In genomic region chr4:128812360-128812958, GRCh38 we compare ENCODE assay signal across 7 cellular contexts. TPM values are rescaled to one million over a fixed set of nuclear protein-coding genes. Genes with fewer than 3 reads are reported as not detected.
DNase-seq lines count a peak whose midpoint lies in the region; ATAC-seq, FAIRE-seq and TF ChIP-seq lines count a peak whose summit lies in the region.

No MANE protein-coding gene starts in this region.

- H3K4me1 ChIP-seq in DOHH2 (ENCODE audit: control insufficient read depth, low read length) (peaks cover 54% of the 10 kb centered on the region), mammary epithelial cell (ENCODE audit: insufficient read depth, low read length) (peaks cover 6% of the 10 kb centered on the region), kidney (ENCODE audit: control insufficient read depth in 1 of 2, insufficient read depth in 1 of 2, low read depth in 1 of 2, low read length in 2 of 2) (peaks cover 3 to 14% of the 10 kb centered on the region in 2 donors)

- FAIRE-seq in kidney (lab: Jason Lieb, UNC) = no peak

- H3K36me3 ChIP-seq in DOHH2 (ENCODE audit: control insufficient read depth, low read length) (peaks cover 39% of the 10 kb centered on the region), mammary epithelial cell (ENCODE audit: insufficient read depth, low read length) (no peaks in the 10 kb centered on the region), kidney (ENCODE audit: control insufficient read depth in 1 of 2, insufficient read depth in 2 of 2, low read length in 2 of 2) (no peaks in the 10 kb centered on the region)

- peak overlapping the region; percentile 95 for H2AFZ ChIP-seq in mammary epithelial cell (ENCODE audit: low read depth, low read length)

- H3F3A ChIP-seq in DOHH2 (ENCODE audit: control insufficient read depth, insufficient read depth) = peaks cover 20% of the 10 kb centered on the region

- POLR2A ChIA-PET in RWPE1 (lab: Yijun Ruan, JAX; ENCODE audit: low non-redundant PET) = interaction anchor here (0.5 kb wide), 1 partner anchor 22 kb away, joined by 3 read pairs; no protein-coding TSS in a partner anchor

- no peaks in the 10 kb centered on the region for H3K9me2 ChIP-seq in DOHH2 (replicated peaks; ENCODE audit: control insufficient read depth, low read length)

- ATAC-seq in GM19463 (IDR thresholded peaks at IDR 0.05; ENCODE audit: unreplicated experiment) = peak; percentile 0

- H4K20me1 ChIP-seq in DOHH2 (ENCODE audit: control insufficient read depth, insufficient read depth, low read depth, low read length) (peaks cover 12% of the 10 kb centered on the region), mammary epithelial cell (ENCODE audit: insufficient read depth, low read length) (no peaks in the 10 kb centered on the region)

- no peaks in the 10 kb centered on the region for H3K27me3 ChIP-seq in DOHH2 (ENCODE audit: control insufficient read depth, low read length)
- no peaks in the 10 kb centered on the region for H3K27me3 ChIP-seq in mammary epithelial cell (ENCODE audit: insufficient read depth, low read length)

- in situ Hi-C loops in mammary epithelial cell (cut with MboI; ENCODE audit: low sequenced_read_pairs in 2 of 2) = loop anchor here (25.0 kb wide), 2 partner anchors 350 to 625 kb away; no protein-coding TSS in a partner anchor

- BruUV-seq in mammary epithelial cell (replicated peaks; lab: Mats Ljungman, UMichigan) = TSS peak; percentile 35

- peak overlapping the region; percentile 73 for H3K9ac ChIP-seq in mammary epithelial cell (ENCODE audit: insufficient read depth, low read length)
- peak overlapping the region; percentile 85 to 86 for H3K9ac ChIP-seq in kidney (ENCODE audit: low read length in 2 of 2)

- TF ChIP-seq CTCF in DOHH2 (IDR thresholded peaks at IDR 0.05; ENCODE audit: low read depth, low read length, poor library complexity, severe bottlenecking) (peak; percentile 14), RWPE1 (conservative IDR thresholded peaks at IDR 0.05; ENCODE audit: low read depth) (no peak), mammary epithelial cell (conservative IDR thresholded peaks at IDR 0.05 in 1 of 2, IDR thresholded peaks at IDR 0.05 in 1 of 2; ENCODE audit: extremely low read depth in 1 of 2, insufficient read depth in 1 of 2, low read depth in 1 of 2, low read length in 2 of 2) (no peak), kidney (IDR thresholded peaks at IDR 0.05; ENCODE audit: borderline replicate concordance, extremely low read depth, insufficient read depth) (no peak)

- WGBS in mammary epithelial cell (ENCODE audit: low coverage, missing lambda C conversion rate) = 3% methylated on average over 22 of the region's 48 CpGs

- DNase-seq in HT-29 (ENCODE audit: low spot score) (peak; percentile 55), RWPE1 (ENCODE audit: low spot score) (peak; percentile 59), mammary epithelial cell (peak; percentile 63), kidney (peak; percentile 86)
- DNase-seq in stimulated activated CD4-positive, alpha-beta T cell treated with anti-CD3 and anti-CD28 coated beads, Interleukin-2, amount 100 ng/mL, for 48 hours = peak; percentile 25 to 44

- H3K4me2 ChIP-seq in DOHH2 (ENCODE audit: low read length) (peak overlapping the region; percentile 95), mammary epithelial cell (ENCODE audit: insufficient read depth, low read depth, low read length) (peak overlapping the region; percentile 84)

- H3K9me3 ChIP-seq in DOHH2 (ENCODE audit: control insufficient read depth, insufficient read depth, low read length) (no peaks in the 10 kb centered on the region), mammary epithelial cell (replicated peaks; ENCODE audit: insufficient read depth, low read length) (no peaks in the 10 kb centered on the region), kidney (ENCODE audit: control insufficient read depth in 1 of 2, low read length in 2 of 2) (no peaks in the 10 kb centered on the region)

- H3K79me2 ChIP-seq in DOHH2 (ENCODE audit: control insufficient read depth, low read length) (peaks cover 65% of the 10 kb centered on the region), mammary epithelial cell (ENCODE audit: insufficient read depth, low read length) (peaks cover 24% of the 10 kb centered on the region)

- CTCF ChIA-PET in RWPE1 (lab: Yijun Ruan, JAX) (interaction anchor here (0.5 to 0.9 kb wide), 3 partner anchors 10 to 358 kb away, joined by 3 to 5 read pairs (median 3); no protein-coding TSS in a partner anchor), mammary epithelial cell (lab: Charles Lee; ENCODE audit: low non-redundant PET) (interaction anchor here (0.6 to 0.8 kb wide), 3 partner anchors 11 to 358 kb away, joined by 3 to 5 read pairs (median 3); no protein-coding TSS in a partner anchor)

- intact Hi-C loops in mammary epithelial cell (cut with micrococcal nuclease) (loop anchor here (1.0 kb wide), 3 partner anchors 11 to 281 kb away; partner anchors contain the start of gene SCLT1), kidney (cut with DNase I) (no loop called here)

- dilution Hi-C loops in mammary epithelial cell (cut with HindIII; ENCODE audit: low sequenced_read_pairs) = no loop called here

- peak overlapping the region; percentile 94 for H3K4me3 ChIP-seq in DOHH2 (ENCODE audit: low read length)
- peak overlapping the region; percentile 86 to 99 (median 88) for H3K4me3 ChIP-seq in mammary epithelial cell (replicated peaks in 1 of 3; ENCODE audit: insufficient read depth in 1 of 3, low read depth in 2 of 3, low read length in 3 of 3)
- peak overlapping the region; percentile 47 to 94 for H3K4me3 ChIP-seq in kidney (ENCODE audit: low read length in 2 of 2)

- H3K27ac ChIP-seq in DOHH2 (ENCODE audit: low read depth, low read length) (peak overlapping the region; percentile 96), RWPE1 (peak overlapping the region; percentile 99), mammary epithelial cell (ENCODE audit: insufficient read depth, low read depth, low read length) (peak overlapping the region; percentile 76), kidney (ENCODE audit: low read depth in 2 of 2, low read length in 2 of 2) (peak overlapping the region; percentile 86 to 96)

RNA-seq across cellular contexts. Expression of gene JADE1, which starts 3.0 kb away (rescaled TPM):
- 14.1 and 18.3 TPM in 2 replicates for total RNA-seq in HT-29 (2014; rRNA removed; shearing (Covaris generic))
- total RNA-seq in mammary epithelial cell = 1 to 10 TPM; 5.0 to 6.0 TPM
- 3.3 TPM for polyA plus RNA-seq in mammary epithelial cell
- 22.1 TPM for polyA minus RNA-seq in mammary epithelial cell
- 119 TPM for total RNA-seq in kidney
- polyA plus RNA-seq in kidney (ENCODE audit: insufficient read depth, low read depth, low replicate concordance) = 23.0 TPM

Comparison
In these comparisons a context has a peak if more than half of its experiments do, and no peak if none do; other contexts are left out.
1. Peak in every context shown above with its lines: DNase-seq, ATAC-seq, H3K4me3 ChIP-seq and H3K27ac ChIP-seq.
2. DNase-seq: peak in every context shown above with its lines; median percentile 86 in kidney; 63 in mammary epithelial cell; 59 in RWPE1; 55 in HT-29; 34 in stimulated activated CD4-positive, alpha-beta T cell treated with anti-CD3 and anti-CD28 coated beads, Interleukin-2, amount 100 ng/mL, for 48 hours.